1 cellular context compared by ENCODE assay signal in the genomic region with DNA sequence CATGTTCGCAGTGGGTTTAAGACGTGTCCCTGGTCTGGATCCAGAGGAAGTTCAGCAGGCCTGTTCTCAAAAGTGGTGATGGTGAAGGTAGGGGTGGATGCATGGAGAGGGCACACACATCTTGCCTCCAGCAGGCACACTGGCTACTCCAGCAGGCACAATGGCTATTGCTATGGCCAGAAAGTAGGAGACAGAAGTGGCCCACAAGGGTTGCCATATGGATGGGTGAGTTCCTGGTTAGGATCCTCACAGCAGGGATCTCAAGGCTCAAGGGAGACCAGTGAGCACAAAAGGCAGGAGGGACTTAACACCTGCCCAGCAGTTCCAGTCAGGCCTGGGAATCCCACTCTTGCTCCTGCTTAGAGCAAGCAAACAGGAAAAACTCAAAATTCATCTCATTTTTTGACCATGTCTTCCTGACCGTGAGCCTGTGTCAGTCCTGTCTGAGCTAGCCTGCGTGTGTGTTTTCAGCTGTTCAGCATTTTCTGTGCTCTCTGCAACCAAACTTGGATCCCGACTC.
TF ChIP-seq lines count a peak whose summit lies in the region.

No MANE protein-coding gene starts in this region.

TF ChIP-seq in WTC11, 78 proteins besides CTCF, POLR2A, EP300 and RAD21 (continued from another document):
- TF ChIP-seq ZNF281 (CRISPR knock-in tag; IDR thresholded peaks at IDR 0.05), result no peak
- no peak for TF ChIP-seq STAT6 (CRISPR knock-in tag; conservative IDR thresholded peaks at IDR 0.05; ENCODE audit: low read depth)
- no peak for TF ChIP-seq PRDM15 (CRISPR knock-in tag; IDR thresholded peaks at IDR 0.05)
- TF ChIP-seq SMAD3 (CRISPR knock-in tag; IDR thresholded peaks at IDR 0.05; ENCODE audit: borderline replicate concordance), result no peak
- TF ChIP-seq JAZF1 (CRISPR knock-in tag; IDR thresholded peaks at IDR 0.05), result no peak
- no peak for TF ChIP-seq HMGA2 (CRISPR knock-in tag; IDR thresholded peaks at IDR 0.05)
- no peak for TF ChIP-seq EMX1 (CRISPR knock-in tag; IDR thresholded peaks at IDR 0.05)
- no peak for TF ChIP-seq PREB (CRISPR knock-in tag; IDR thresholded peaks at IDR 0.05; ENCODE audit: borderline replicate concordance)
- TF ChIP-seq ZNF219 (CRISPR knock-in tag; IDR thresholded peaks at IDR 0.05; ENCODE audit: borderline replicate concordance), result no peak
- no peak for TF ChIP-seq FOXJ3 (CRISPR knock-in tag; IDR thresholded peaks at IDR 0.05; ENCODE audit: borderline replicate concordance)
- TF ChIP-seq E2F1 (CRISPR knock-in tag; IDR thresholded peaks at IDR 0.05), result no peak
- no peak for TF ChIP-seq ERG (CRISPR knock-in tag; IDR thresholded peaks at IDR 0.05)
